ENCODE assay signal across 27 cellular contexts in genomic region chr2:39836638-39837037, GRCh38. TPM values are rescaled to one million over a fixed set of nuclear protein-coding genes. Genes with fewer than 3 reads are reported as not detected.
DNase-seq lines count a peak whose midpoint lies in the region; ATAC-seq, FAIRE-seq and TF ChIP-seq lines count a peak whose summit lies in the region.
"Had no signal": no experiment of that assay in that cellular context is flagged by ENCODE, and none has a peak within 500 bp of the region (broad histone marks: within the 10 kb centered on the region; RNA-seq: fewer than 3 reads in every experiment).

No MANE protein-coding gene starts in this region.

- no peak for TF ChIP-seq POLR2A in HepG2 (IDR thresholded peaks at IDR 0.05; ENCODE audit: insufficient read depth in 1 of 2, low read depth in 2 of 2, low read length in 2 of 2)
- TF ChIP-seq POLR2A in right lobe of liver (IDR thresholded peaks at IDR 0.05): no peak

- TF ChIP-seq EP300 in HepG2 (IDR thresholded peaks at IDR 0.05; ENCODE audit: low read depth in 2 of 2, low read length in 2 of 2) (no peak), HepG2 (CRISPR knock-in tag; IDR thresholded peaks at IDR 0.05; ENCODE audit: borderline replicate concordance) (no peak)

- BruUV-seq in HepG2 (replicated peaks; lab: Mats Ljungman, UMichigan): no TSS peak
- no TSS peak for BruUV-seq in OCI-LY7 (replicated peaks; lab: Mats Ljungman, UMichigan)

- H3K4me2 ChIP-seq in HepG2 (ENCODE audit: low read depth, low read length) (no peak overlapping the region), OCI-LY7 (ENCODE audit: low read length) (no peak overlapping the region)
- H3K4me2 ChIP-seq: BLaER1 had no signal

- no peaks in the 10 kb centered on the region for H3K4me1 ChIP-seq in HepG2 (ENCODE audit: insufficient read depth, low read length)
- no peaks in the 10 kb centered on the region for H3K4me1 ChIP-seq in right lobe of liver
- H3K4me1 ChIP-seq in HEK293 (ENCODE audit: control insufficient read depth, insufficient read depth, low read length): no peaks in the 10 kb centered on the region
- H3K4me1 ChIP-seq in OCI-LY7 (ENCODE audit: insufficient read depth, low read length, poor library complexity, severe bottlenecking): peaks cover 17% of the 10 kb centered on the region
- H3K4me1 ChIP-seq: BE2C had no signal

- H3K4me3 ChIP-seq in HepG2 (replicated peaks in 1 of 3; ENCODE audit: insufficient read depth in 1 of 3, low read depth in 2 of 3, low read length in 3 of 3) (no peak overlapping the region), right lobe of liver (no peak overlapping the region), HEK293 (ENCODE audit: low read depth, low read length) (no peak overlapping the region), OCI-LY7 (ENCODE audit: low read depth, low read length, poor library complexity, severe bottlenecking) (no peak overlapping the region), H7 (ENCODE audit: insufficient read depth, low read depth, low read length) (no peak overlapping the region)
- H3K4me3 ChIP-seq: BLaER1, GM12878 had no signal

- CTCF ChIA-PET in HepG2 (lab: Yijun Ruan, JAX; ENCODE audit: low intra/inter-chr PET ratio, low total read pairs): no interaction called here
- CTCF ChIA-PET in HEK293 (lab: Yijun Ruan, JAX): interaction anchor here (0.8 to 2.6 kb wide), 5 partner anchors 13 to 103 kb away, joined by 3 to 9 read pairs (median 4); no protein-coding TSS in a partner anchor
- CTCF ChIA-PET in OCI-LY7 (lab: Charles Lee; ENCODE audit: unreplicated experiment): interaction anchor here (1.0 kb wide), 1 partner anchor 10 kb away, joined by 4 read pairs; no protein-coding TSS in a partner anchor

- no peak for ATAC-seq in HepG2
- no peak for ATAC-seq in right lobe of liver
- ATAC-seq in GM21526 (IDR thresholded peaks at IDR 0.05; ENCODE audit: low FRiP score, unreplicated experiment): no peak
- no peak for ATAC-seq in GM18858 (IDR thresholded peaks at IDR 0.05; ENCODE audit: unreplicated experiment)
- ATAC-seq: GM12878 had no signal

- 0 out of 2 replicates have a peak, but pooled peaks cover 10% of the 10 kb centered on the region for H3K9me3 ChIP-seq in HepG2 (ENCODE audit: low read length)
- H3K9me3 ChIP-seq in right lobe of liver: peaks cover 0 to 12% (median 0%) of the 10 kb centered on the region in 4 donors
- H3K9me3 ChIP-seq in HEK293 (ENCODE audit: control insufficient read depth, insufficient read depth, low read depth, low read length): no peaks in the 10 kb centered on the region
- peaks cover 29% of the 10 kb centered on the region for H3K9me3 ChIP-seq in OCI-LY7 (ENCODE audit: low read length)

- DNase-seq in HepG2 (ENCODE audit: low spot score) (no peak), right lobe of liver (no peak), OCI-LY7 (ENCODE audit: low spot score) (peak; percentile 33), H7 (no peak)
- DNase-seq: ACHN; BE2C; C1 segment of cervical spinal cord; CD4-positive, alpha-beta memory T cell; CD4-positive, CD25-positive, alpha-beta regulatory T cell; CD8-positive, alpha-beta memory T cell; COR-L47; DMS 273 treated with DMSO at 0.1 percent for 48 hours; DMS153; DMS53; DMS79; DND-41; EL; GDM1 had no signal

- H3K79me2 ChIP-seq in HepG2 (ENCODE audit: insufficient read depth, low read length): no peaks in the 10 kb centered on the region
- no peaks in the 10 kb centered on the region for H3K79me2 ChIP-seq in OCI-LY7 (ENCODE audit: insufficient read depth, low read depth, low read length)

- no peak for FAIRE-seq in HepG2 (lab: Jason Lieb, UNC)
- FAIRE-seq: GM12878, GM12892, GM18507, GM19239 had no signal

- H3K9ac ChIP-seq in HepG2 (ENCODE audit: insufficient read depth, low read depth, low read length): no peak overlapping the region
- H3K9ac ChIP-seq: BLaER1 had no signal

- no peak for TF ChIP-seq CTCF in HepG2 (CRISPR knock-in tag; IDR thresholded peaks at IDR 0.05)
- no peak for TF ChIP-seq CTCF in right lobe of liver (IDR thresholded peaks at IDR 0.05)
- TF ChIP-seq CTCF in HEK293 (tag by site-specific recombination; IDR thresholded peaks at IDR 0.05): no peak
- no peak for TF ChIP-seq CTCF in OCI-LY7 (conservative IDR thresholded peaks at IDR 0.05; ENCODE audit: low read length)

- WGBS in HepG2 (ENCODE audit: low lambda C conversion rate): 13% methylated on average over 3 of the region's 3 CpGs
- 61% methylated on average over 3 of the region's 3 CpGs for WGBS in right lobe of liver (ENCODE audit: insufficient coverage, low coverage, low lambda C conversion rate, missing lambda C conversion rate)

- intact Hi-C loops in HepG2 (cut with micrococcal nuclease; ENCODE audit: unreplicated experiment): loop anchor here (10.0 kb wide), 1 partner anchor 928 kb away; no protein-coding TSS in a partner anchor
- intact Hi-C loops in right lobe of liver (cut with DNase I): no loop called here
- intact Hi-C loops in OCI-LY7 (cut with micrococcal nuclease; ENCODE audit: unreplicated experiment): loop anchor here (5.0 kb wide), 2 partner anchors 76 to 459 kb away; no protein-coding TSS in a partner anchor

- H4K20me1 ChIP-seq in HepG2 (ENCODE audit: insufficient read depth, low read length) (no peaks in the 10 kb centered on the region), OCI-LY7 (ENCODE audit: insufficient read depth, low read length) (no peaks in the 10 kb centered on the region)
- H4K20me1 ChIP-seq: BLaER1 had no signal

- in situ Hi-C loops in HepG2 (cut with HindIII; ENCODE audit: extremely low pct_ligation_motif_present, low pct_unique_long_range_greater_than_20kb): no loop called here

- H3K27me3 ChIP-seq in HepG2 (ENCODE audit: control insufficient read depth in 1 of 2, insufficient read depth in 2 of 2, low read length in 2 of 2) (no peaks in the 10 kb centered on the region; a peak in 1 of 5 replicates), right lobe of liver (no peaks in the 10 kb centered on the region), H7 (ENCODE audit: control insufficient read depth, insufficient read depth, low read length) (no peaks in the 10 kb centered on the region)
- H3K27me3 ChIP-seq: BE2C, BLaER1 had no signal

- TF ChIP-seq RAD21 in HepG2 (CRISPR knock-in tag; IDR thresholded peaks at IDR 0.05): no peak

- H2AFZ ChIP-seq in HepG2 (ENCODE audit: low read length) (no peak overlapping the region), OCI-LY7 (ENCODE audit: low read length) (no peak overlapping the region)

- no peaks in the 10 kb centered on the region for H3K36me3 ChIP-seq in HepG2 (replicated peaks in 1 of 2; ENCODE audit: control insufficient read depth in 1 of 2, insufficient read depth in 2 of 2, low read length in 2 of 2)
- no peaks in the 10 kb centered on the region for H3K36me3 ChIP-seq in right lobe of liver
- H3K36me3 ChIP-seq in HEK293 (ENCODE audit: control insufficient read depth in 2 of 2, insufficient read depth in 1 of 2, low read length in 2 of 2): no peaks in the 10 kb centered on the region
- H3K36me3 ChIP-seq in OCI-LY7 (ENCODE audit: insufficient read depth, low read length): no peaks in the 10 kb centered on the region; the same call in 1 of the 2 replicates
- no peaks in the 10 kb centered on the region for H3K36me3 ChIP-seq in H7 (replicated peaks; ENCODE audit: control insufficient read depth, insufficient read depth, low read length)
- H3K36me3 ChIP-seq: BE2C, BLaER1 had no signal

- H3K9me2 ChIP-seq in OCI-LY7 (ENCODE audit: insufficient read depth, low read length): no peaks in the 10 kb centered on the region

- POLR2A ChIA-PET in HepG2 (lab: Yijun Ruan, JAX): no interaction called here
- POLR2A ChIA-PET in HEK293 (lab: Yijun Ruan, JAX): interaction anchor here (0.7 kb wide), 1 partner anchor 19 kb away, joined by 3 read pairs; no protein-coding TSS in a partner anchor
- POLR2A ChIA-PET in OCI-LY7 (lab: Charles Lee): interaction anchor here (0.6 to 2.1 kb wide), 4 partner anchors 10 to 1758 kb away, joined by 3 to 12 read pairs (median 4); no protein-coding TSS in a partner anchor

- H3K27ac ChIP-seq in HepG2 (ENCODE audit: extremely low read length, insufficient read depth, low read length): no peak overlapping the region
- no peak overlapping the region for H3K27ac ChIP-seq in right lobe of liver
- H3K27ac ChIP-seq in HEK293 (ENCODE audit: extremely low read depth, low read depth, low read length): no peak overlapping the region
- H3K27ac ChIP-seq in OCI-LY7 (ENCODE audit: low read depth, low read length, poor library complexity, severe bottlenecking): no peak overlapping the region
- H3K27ac ChIP-seq: 22Rv1, BLaER1 had no signal

TF ChIP-seq in HepG2, 621 proteins besides CTCF, POLR2A, EP300 and RAD21 (continues in another document):
- no peak for TF ChIP-seq ZNF605 (CRISPR knock-in tag; IDR thresholded peaks at IDR 0.05)

TF ChIP-seq in HEK293, 187 proteins besides CTCF, POLR2A, EP300 and RAD21 (continues in another document):
- TF ChIP-seq SETDB1 (IDR thresholded peaks at IDR 0.05; ENCODE audit: insufficient read length, low read length) (peak; percentile 96), ZNF626 (tag by site-specific recombination; IDR thresholded peaks at IDR 0.05) (no peak), ZNF423 (tag by site-specific recombination; IDR thresholded peaks at IDR 0.05) (no peak)

RNA-seq across cellular contexts. Expression of gene THUMPD2, which starts 57.6 kb away (rescaled TPM):
- 15.6 and 21.2 TPM in 2 replicates for total RNA-seq in HepG2 (2016; rRNA removed; fragmentation: Illumina TruSeq; extraction: Trizol)
- 5.0 and 7.1 TPM in 2 replicates for total RNA-seq in HepG2 (2016; cell fraction: cytosol; rRNA removed; fragmentation: Illumina TruSeq; extraction: Trizol; ENCODE audit: low read depth)
- 18.0 and 20.6 TPM in 2 replicates for total RNA-seq in HepG2 (2016; cell fraction: insoluble cytoplasmic fraction; rRNA removed; fragmentation: Illumina TruSeq; extraction: Trizol)
- total RNA-seq in HepG2 (2016; cell fraction: membrane; rRNA removed; fragmentation: Illumina TruSeq; extraction: Trizol): 7.0 and 9.7 TPM in 2 replicates
- total RNA-seq in HepG2 (2016; cell fraction: nucleus; rRNA removed; fragmentation: Illumina TruSeq; extraction: Trizol): 25.7 and 29.0 TPM in 2 replicates
- 11.8 and 12.2 TPM in 2 replicates for polyA plus RNA-seq in HepG2 (2011; rRNA removed)
- 4.0 and 5.9 TPM in 2 replicates for polyA plus RNA-seq in HepG2 (2011; cell fraction: cytosol; rRNA removed)
- polyA plus RNA-seq in HepG2 (2011; cell fraction: nucleus; rRNA removed): 11.5 and 14.3 TPM in 2 replicates
- polyA plus RNA-seq in HepG2 (2012): 11.8 and 15.7 TPM in 2 replicates
- 2.6 and 2.8 TPM in 2 replicates for polyA plus RNA-seq in HepG2 (2016; cell fraction: cytosol; fragmentation: Illumina TruSeq; extraction: Trizol; ENCODE audit: low read depth)
- 20.7 and 21.6 TPM in 2 replicates for polyA plus RNA-seq in HepG2 (2016; cell fraction: insoluble cytoplasmic fraction; fragmentation: Illumina TruSeq; extraction: Trizol; ENCODE audit: low read depth)
- polyA plus RNA-seq in HepG2 (2016; cell fraction: membrane; fragmentation: Illumina TruSeq; extraction: Trizol; ENCODE audit: low read depth): 4.4 and 5.0 TPM in 2 replicates
- 29.8 and 30.6 TPM in 2 replicates for polyA plus RNA-seq in HepG2 (2016; cell fraction: nucleus; fragmentation: Illumina TruSeq; extraction: Trizol; ENCODE audit: insufficient read depth, low read depth)
- 5.8 and 11.7 TPM in 2 replicates for polyA minus RNA-seq in HepG2 (2011; rRNA and poly(A)+ RNA removed; ENCODE audit: low replicate concordance)
- 2.6 and 4.5 TPM in 2 replicates for polyA minus RNA-seq in HepG2 (2011; cell fraction: cytosol; rRNA and poly(A)+ RNA removed)
- polyA minus RNA-seq in HepG2 (2011; cell fraction: nucleus; rRNA and poly(A)+ RNA removed): 34.9 and 67.8 TPM in 2 replicates
- total RNA-seq in right lobe of liver: 1 to 10 TPM; 1.6 to 4.3 (median 3.4) TPM
- total RNA-seq in OCI-LY7 (2014; rRNA removed; shearing (Covaris generic)): 21.4 and 24.6 TPM in 2 replicates
- 18.3 and 18.4 TPM in 2 replicates for total RNA-seq in OCI-LY7 (2022)
- total RNA-seq in H7 (2014; rRNA removed; shearing (Covaris generic)): 7.1 and 13.7 TPM in 2 replicates

Comparison
In these comparisons a context has a peak if more than half of its experiments do, and no peak if none do; other contexts are left out.
1. intact Hi-C loops: an anchor here in HepG2 (10.0 kb wide) and OCI-LY7 (5.0 kb wide); none called in right lobe of liver.
2. Of the 63 proteins assayed by ChIP-seq in both HepG2 and HEK293: peak only in HepG2: none; only in HEK293: SETDB1; in both: none; in neither: 62.